9 cellular contexts compared by ENCODE assay signal in genomic region chr6:235763-236360, GRCh38. TPM values are rescaled to one million over a fixed set of nuclear protein-coding genes. Genes with fewer than 3 reads are reported as not detected.
DNase-seq lines count a peak whose midpoint lies in the region; ATAC-seq and TF ChIP-seq lines count a peak whose summit lies in the region.
"Had no signal": no experiment of that assay in that cellular context is flagged by ENCODE, and none has a peak within 500 bp of the region (broad histone marks: within the 10 kb centered on the region; RNA-seq: fewer than 3 reads in every experiment).

No MANE protein-coding gene starts in this region.

- peak overlapping the region; percentile 46 for H3K4me3 Mint-ChIP-seq in mesothelial cell of epicardium

- H3K36me3 Mint-ChIP-seq in mesothelial cell of epicardium: no peaks in the 10 kb centered on the region

- TF ChIP-seq CTCF in AG10803 (conservative IDR thresholded peaks at IDR 0.05; ENCODE audit: low read length): no peak
- no peak for TF ChIP-seq CTCF in astrocyte of the spinal cord (IDR thresholded peaks at IDR 0.05; ENCODE audit: low read depth, low read length)
- no peak for TF ChIP-seq CTCF in mesothelial cell of epicardium (IDR thresholded peaks at IDR 0.05; ENCODE audit: unreplicated experiment)

- H3K27me3 Mint-ChIP-seq in mesothelial cell of epicardium (ENCODE audit: low read depth): peaks cover 29% of the 10 kb centered on the region

- in situ Hi-C loops in astrocyte of the spinal cord (cut with HindIII; ENCODE audit: low sequenced_read_pairs): no loop called here

- DNase-seq in AG10803 (ENCODE audit: low read depth) (peak; percentile 54), NOMO-1 treated with DMSO at 0.1 percent for 48 hours (lab: John Stamatoyannopoulos, UW; ENCODE audit: unreplicated experiment) (peak; percentile 30), astrocyte of the spinal cord (ENCODE audit: low read depth, low spot score) (peak; percentile 64), mesothelial cell of epicardium (ENCODE audit: low spot score in 2 of 2, unreplicated experiment in 2 of 2) (no peak), HUDEP-2 (lab: John Stamatoyannopoulos, UW; ENCODE audit: unreplicated experiment in 76 of 76) (no peak), NCI-H526 (lab: John Stamatoyannopoulos, UW) (no peak)
- DNase-seq in stimulated activated naive CD4-positive, alpha-beta T cell treated with Interleukin-2 at 50 U/mL for 16 hours (lab: John Stamatoyannopoulos, UW): peak; percentile 71

- peak; percentile 64 for ATAC-seq in GM21723 (IDR thresholded peaks at IDR 0.05; ENCODE audit: unreplicated experiment)

- H3K4me3 ChIP-seq in AG10803 (ENCODE audit: low read length): peak overlapping the region; percentile 56
- H3K4me3 ChIP-seq in astrocyte of the spinal cord (ENCODE audit: low read depth, low read length): peak overlapping the region; percentile 26
- H3K4me3 ChIP-seq: lung had no signal

- peak overlapping the region; percentile 47 for H3K27ac Mint-ChIP-seq in mesothelial cell of epicardium

- H3K4me1 Mint-ChIP-seq in mesothelial cell of epicardium: peaks cover 6% of the 10 kb centered on the region

- no peaks in the 10 kb centered on the region for H3K9me3 Mint-ChIP-seq in mesothelial cell of epicardium

RNA-seq across cellular contexts. Expression of gene DUSP22, which starts 56.4 kb away (rescaled TPM):
- total RNA-seq in mesothelial cell of epicardium: 29.9 to 32.0 TPM (median 30.9 TPM) in 3 replicates

Comparison
In these comparisons a context has a peak if more than half of its experiments do, and no peak if none do; other contexts are left out.
1. DNase-seq: peak in AG10803 (single experiment), NOMO-1 treated with DMSO at 0.1 percent for 48 hours (single experiment), astrocyte of the spinal cord (single experiment) and stimulated activated naive CD4-positive, alpha-beta T cell treated with Interleukin-2 at 50 U/mL for 16 hours (single experiment); none in mesothelial cell of epicardium (0 of 2), HUDEP-2 (0 of 76) and NCI-H526 (0 of 2).